Comparison of ENCODE assay signal across 8 cellular contexts in genomic region chr19:1592755-1593628, GRCh38. TPM values are rescaled to one million over a fixed set of nuclear protein-coding genes. Genes with fewer than 3 reads are reported as not detected.
DNase-seq lines count a peak whose midpoint lies in the region; ATAC-seq and TF ChIP-seq lines count a peak whose summit lies in the region.

Gene MBD3 (minus strand): TSS chr19:1592865. CDS start chr19:1592631, 234 bp downstream.

- H3K27ac ChIP-seq in Karpas-422 (ENCODE audit: low read length) = peak within 1 kb of the TSS; percentile 95

- intact Hi-C loops in natural killer cell (cut with micrococcal nuclease) = no loop called here

- peak within 1 kb of the TSS; percentile 88 for H3K4me2 ChIP-seq in Karpas-422 (ENCODE audit: low read depth, low read length, poor library complexity, severe bottlenecking)

- TF ChIP-seq CTCF in fibroblast of mammary gland (conservative IDR thresholded peaks at IDR 0.05; ENCODE audit: control insufficient read depth, insufficient read depth, low read depth, low read length) (no peak), natural killer cell (IDR thresholded peaks at IDR 0.05) (no peak)

- peaks cover 10% of the 10 kb centered on the region for H4K20me1 ChIP-seq in Karpas-422 (ENCODE audit: insufficient read depth, low read depth, low read length)

- H3K4me1 ChIP-seq in Karpas-422 (ENCODE audit: low read length) = peaks cover 20% of the 10 kb centered on the region

- no peaks in the 10 kb centered on the region for H3K9me3 ChIP-seq in Karpas-422 (ENCODE audit: low read length)

- no peaks in the 10 kb centered on the region for H3K9me2 ChIP-seq in Karpas-422 (replicated peaks; ENCODE audit: insufficient read depth, low read length)

- no peaks in the 10 kb centered on the region for H3K36me3 Mint-ChIP-seq in natural killer cell

- H3K4me1 Mint-ChIP-seq in natural killer cell = peaks cover 8 to 23% of the 10 kb centered on the region in 2 donors

- H3K27me3 ChIP-seq in Karpas-422 (ENCODE audit: low read length) = no peaks in the 10 kb centered on the region

- peak within 1 kb of the TSS; percentile 89 for H3K4me3 ChIP-seq in Karpas-422 (ENCODE audit: low read length)
- H3K4me3 ChIP-seq in fibroblast of mammary gland (ENCODE audit: control insufficient read depth, low read depth, low read length) = peak within 1 kb of the TSS; percentile 76

- H3K79me2 ChIP-seq in Karpas-422 (ENCODE audit: low read length) = peaks cover 38% of the 10 kb centered on the region

- H3K27ac Mint-ChIP-seq in natural killer cell = peak within 1 kb of the TSS; percentile 74 to 89

- ATAC-seq in GM21786 (IDR thresholded peaks at IDR 0.05; ENCODE audit: unreplicated experiment) (peak; percentile 53), natural killer cell (peak; percentile 85 to 95 (median 86))

- no peaks in the 10 kb centered on the region for H3K27me3 Mint-ChIP-seq in natural killer cell (ENCODE audit: low read depth in 2 of 2)

- H3K9ac ChIP-seq in Karpas-422 (ENCODE audit: low read length) = peak within 1 kb of the TSS; percentile 100

- DNase-seq in DMS53 treated with DMSO at 0.1 percent for 48 hours (lab: John Stamatoyannopoulos, UW; ENCODE audit: unreplicated experiment) (peak; percentile 77), Karpas-422 (peak; percentile 97), RPMI7951 (ENCODE audit: low read depth) (peak; percentile 90), fibroblast of mammary gland (ENCODE audit: low read depth) (peak; percentile 89), natural killer cell (peak; percentile 88)
- peak; percentile 71 to 84 for DNase-seq in activated T-helper 1 cell treated with anti-CD3 and anti-CD28 coated beads, Interleukin-2, amount 50 U/mL, for 16 hours (ENCODE audit: low read depth in 1 of 2, low spot score in 1 of 2)
- DNase-seq in stimulated activated naive CD4-positive, alpha-beta T cell (lab: John Stamatoyannopoulos, UW) = peak; percentile 71 to 90 (median 86)

- peak within 1 kb of the TSS; percentile 32; the same call in 1 of the 2 replicates for H2AFZ ChIP-seq in Karpas-422 (ENCODE audit: low read length)

- H3K36me3 ChIP-seq in Karpas-422 (ENCODE audit: insufficient read depth, low read length) = peaks cover 6% of the 10 kb centered on the region; the same call in 1 of the 2 replicates

- H3K4me3 Mint-ChIP-seq in natural killer cell = peak within 1 kb of the TSS; percentile 87

- no peaks in the 10 kb centered on the region for H3K9me3 Mint-ChIP-seq in natural killer cell

RNA-seq across cellular contexts. Expression of gene MBD3, which starts in this region (rescaled TPM):
- total RNA-seq in Karpas-422 (2014; rRNA removed; shearing (Covaris generic); ENCODE audit: low replicate concordance) = 42.2 and 124 TPM in 2 replicates
- total RNA-seq in RPMI7951 (2014; rRNA removed; shearing (Covaris generic)) = 55.2 and 63.2 TPM in 2 replicates
- 10 to 100 TPM; 55.9 to 66.7 (median 59.0) TPM for total RNA-seq in natural killer cell

Comparison
In these comparisons a context has a peak if more than half of its experiments do, and no peak if none do; other contexts are left out.
1. Peak in every context shown above with its lines: DNase-seq, ATAC-seq, H3K4me3 ChIP-seq and H3K27ac ChIP-seq.